ENCODE assay signal across 8 cellular contexts in genomic region chr11:62841361-62842170, GRCh38. TPM values are rescaled to one million over a fixed set of nuclear protein-coding genes. Genes with fewer than 3 reads are reported as not detected.
A peak's percentile ranks its signal among the peaks of the same experiment; 100 is the strongest.
DNase-seq lines count a peak whose midpoint lies in the region; ATAC-seq lines count a peak whose summit lies in the region.

No MANE protein-coding gene starts in this region.

- H3K27me3 ChIP-seq in endocrine pancreas (ENCODE audit: control insufficient read depth, insufficient read depth, low read length), result no peaks in the 10 kb centered on the region

- H3K27ac Mint-ChIP-seq in activated CD8-positive, alpha-beta T cell treated with anti-CD3 and anti-CD28 coated beads, Interleukin-2, amount 10 ng/mL, durations not matched to agents 7 days and 5 days, result no peak overlapping the region
- H3K27ac Mint-ChIP-seq in memory B cell, result no peak overlapping the region

- no peaks in the 10 kb centered on the region for H3K9me3 Mint-ChIP-seq in activated CD8-positive, alpha-beta T cell treated with anti-CD3 and anti-CD28 coated beads, Interleukin-2, amount 10 ng/mL, durations not matched to agents 7 days and 5 days (ENCODE audit: insufficient read depth)
- no peaks in the 10 kb centered on the region for H3K9me3 Mint-ChIP-seq in memory B cell

- H3K9ac ChIP-seq in endocrine pancreas (ENCODE audit: control insufficient read depth, insufficient read depth, low read length), result peak overlapping the region; percentile 45

- peaks cover 14% of the 10 kb centered on the region for H3K36me3 Mint-ChIP-seq in activated CD8-positive, alpha-beta T cell treated with anti-CD3 and anti-CD28 coated beads, Interleukin-2, amount 10 ng/mL, durations not matched to agents 7 days and 5 days (ENCODE audit: low read depth)
- peaks cover 8% of the 10 kb centered on the region for H3K36me3 Mint-ChIP-seq in memory B cell

- peak; percentile 93 for DNase-seq in CMK (ENCODE audit: low read depth)
- DNase-seq in HK-2 (ENCODE audit: unreplicated experiment), result peak; percentile 68
- DNase-seq in NCI-H82 treated with DMSO at 0.1 percent for 48 hours (lab: John Stamatoyannopoulos, UW; ENCODE audit: unreplicated experiment), result peak; percentile 99
- peak; percentile 92 for DNase-seq in activated CD8-positive, alpha-beta T cell treated with anti-CD3 and anti-CD28 coated beads, Interleukin-2, amount 10 ng/mL, durations not matched to agents 7 days and 5 days
- DNase-seq in memory B cell (ENCODE audit: low spot score in 2 of 2), result peak; percentile 90 to 93
- DNase-seq in stimulated activated CD8-positive, alpha-beta memory T cell treated with anti-CD3 and anti-CD28 coated beads, Interleukin-12 subunit alpha, Interleukin-12 subunit beta, amount 100 ng/mL, for 4 hours (ENCODE audit: low read depth), result peak; percentile 60

- CTCF ChIA-PET in activated CD8-positive, alpha-beta T cell treated with anti-CD3 and anti-CD28 coated beads, Interleukin-2, amount 10 ng/mL, durations not matched to agents 7 days and 5 days (lab: Charles Lee), result interaction anchor here (0.8 to 3.4 kb wide), 7 partner anchors 10 to 55 kb away, joined by 3 to 30 read pairs (median 4); partner anchors contain the start of genes STX5 and TMEM179B

- ATAC-seq in GM19455 (IDR thresholded peaks at IDR 0.05; ENCODE audit: unreplicated experiment) (peak; percentile 65), memory B cell (ENCODE audit: low read depth) (peak; percentile 54)
- ATAC-seq in activated CD8-positive, alpha-beta T cell treated with anti-CD3 and anti-CD28 coated beads, Interleukin-2, amount 10 ng/mL, durations not matched to agents 7 days and 5 days, result peak; percentile 74

- no peaks in the 10 kb centered on the region for H3K36me3 ChIP-seq in endocrine pancreas (ENCODE audit: control insufficient read depth, insufficient read depth, low read length)

- POLR2A ChIA-PET in activated CD8-positive, alpha-beta T cell treated with anti-CD3 and anti-CD28 coated beads, Interleukin-2, amount 10 ng/mL, durations not matched to agents 7 days and 5 days (lab: Charles Lee), result interaction anchor here (0.6 to 9.7 kb wide), 92 partner anchors 9 to 1904 kb away, joined by 3 to 507 read pairs (median 5); partner anchors contain the start of genes B3GAT3, BSCL2, C11orf98 and CSKMT

- H3K4me1 Mint-ChIP-seq in activated CD8-positive, alpha-beta T cell treated with anti-CD3 and anti-CD28 coated beads, Interleukin-2, amount 10 ng/mL, durations not matched to agents 7 days and 5 days (ENCODE audit: low read depth), result peaks cover 20% of the 10 kb centered on the region
- peaks cover 13% of the 10 kb centered on the region for H3K4me1 Mint-ChIP-seq in memory B cell

- H3K4me3 ChIP-seq in endocrine pancreas (ENCODE audit: control insufficient read depth, insufficient read depth, low read length), result peak overlapping the region; percentile 20

- H3K9me3 ChIP-seq in endocrine pancreas (ENCODE audit: control insufficient read depth, low read length), result no peaks in the 10 kb centered on the region

- H3K4me3 Mint-ChIP-seq in activated CD8-positive, alpha-beta T cell treated with anti-CD3 and anti-CD28 coated beads, Interleukin-2, amount 10 ng/mL, durations not matched to agents 7 days and 5 days, result no peak overlapping the region
- no peak overlapping the region for H3K4me3 Mint-ChIP-seq in memory B cell

- no peaks in the 10 kb centered on the region for H3K4me1 ChIP-seq in endocrine pancreas (ENCODE audit: control insufficient read depth, insufficient read depth, low read length)

- H3K27me3 Mint-ChIP-seq in activated CD8-positive, alpha-beta T cell treated with anti-CD3 and anti-CD28 coated beads, Interleukin-2, amount 10 ng/mL, durations not matched to agents 7 days and 5 days (ENCODE audit: low read depth), result no peaks in the 10 kb centered on the region
- H3K27me3 Mint-ChIP-seq in memory B cell, result no peaks in the 10 kb centered on the region

RNA-seq across cellular contexts. Expression of gene WDR74, which starts 2.2 kb away (rescaled TPM):
- total RNA-seq in activated CD8-positive, alpha-beta T cell treated with anti-CD3 and anti-CD28 coated beads, Interleukin-2, amount 10 ng/mL, durations not matched to agents 7 days and 5 days, result 10 to 100 TPM; 66.0 to 66.9 TPM

RNA-seq across cellular contexts. Expression of gene TEX54, which starts 8.9 kb away (rescaled TPM):
- total RNA-seq in activated CD8-positive, alpha-beta T cell treated with anti-CD3 and anti-CD28 coated beads, Interleukin-2, amount 10 ng/mL, durations not matched to agents 7 days and 5 days, result not detected

RNA-seq across cellular contexts. Expression of gene STX5, which starts 9.7 kb away (rescaled TPM):
- 10 to 100 TPM; 30.4 to 32.7 TPM for total RNA-seq in activated CD8-positive, alpha-beta T cell treated with anti-CD3 and anti-CD28 coated beads, Interleukin-2, amount 10 ng/mL, durations not matched to agents 7 days and 5 days

RNA-seq across cellular contexts. Expression of gene NXF1, which starts 36.3 kb away (rescaled TPM):
- 100 to 1,000 TPM; 110 to 111 TPM for total RNA-seq in activated CD8-positive, alpha-beta T cell treated with anti-CD3 and anti-CD28 coated beads, Interleukin-2, amount 10 ng/mL, durations not matched to agents 7 days and 5 days

RNA-seq across cellular contexts. Expression of gene SLC3A2, which starts 39.1 kb away (rescaled TPM):
- 100 to 1,000 TPM; 190 to 202 TPM for total RNA-seq in activated CD8-positive, alpha-beta T cell treated with anti-CD3 and anti-CD28 coated beads, Interleukin-2, amount 10 ng/mL, durations not matched to agents 7 days and 5 days

Comparison
In these comparisons a context has a peak if more than half of its experiments do, and no peak if none do; other contexts are left out.
1. Peak in every context shown above with its lines: DNase-seq, ATAC-seq and H3K4me3 ChIP-seq.